In the genomic region with DNA sequence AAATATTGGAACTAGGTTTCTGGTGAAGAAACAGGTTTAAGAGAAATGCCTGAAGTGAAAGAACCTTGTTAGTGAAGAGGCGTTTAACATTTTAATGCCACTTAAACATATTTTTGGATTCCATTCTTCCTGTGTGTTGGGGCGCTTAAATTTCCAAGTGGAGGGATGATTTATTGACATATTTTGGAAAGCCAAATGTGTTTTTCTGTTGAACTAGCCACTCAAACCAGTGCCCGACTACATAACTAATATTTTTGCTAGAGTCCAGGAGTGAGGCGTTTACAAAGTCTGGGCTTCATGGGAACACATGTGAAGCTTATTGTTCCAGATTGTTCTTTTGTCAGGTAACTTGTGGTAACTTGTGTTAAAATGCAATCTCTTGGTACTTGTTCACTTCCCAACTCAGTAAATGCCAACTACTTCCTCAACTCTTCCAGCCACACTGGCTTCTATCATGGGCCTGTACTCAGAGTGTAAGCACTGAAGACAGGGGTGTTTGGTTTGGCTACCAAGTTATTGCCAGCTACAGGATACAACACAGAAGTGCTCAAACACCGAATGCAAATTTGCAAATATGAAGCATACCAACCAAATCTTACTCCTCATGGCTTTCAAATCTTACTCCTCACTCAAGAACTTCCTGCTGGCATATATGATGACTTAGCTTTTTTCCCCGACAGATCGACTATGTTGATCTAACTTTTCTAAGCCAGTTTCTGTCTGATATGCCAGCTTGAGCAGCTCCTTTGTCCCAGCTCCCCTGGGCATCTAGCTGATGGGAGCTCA, we compare ENCODE assay signal across 1 cellular context.
TF ChIP-seq lines count a peak whose summit lies in the region.

No MANE protein-coding gene starts in this region.

TF ChIP-seq in endothelial cell of umbilical vein, 7 proteins besides CTCF, POLR2A, EP300 and RAD21:
- TF ChIP-seq, protein P1, sequence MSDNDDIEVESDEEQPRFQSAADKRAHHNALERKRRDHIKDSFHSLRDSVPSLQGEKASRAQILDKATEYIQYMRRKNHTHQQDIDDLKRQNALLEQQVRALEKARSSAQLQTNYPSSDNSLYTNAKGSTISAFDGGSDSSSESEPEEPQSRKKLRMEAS (IDR thresholded peaks at IDR 0.05; ENCODE audit: insufficient read depth, insufficient read length): no peak
- TF ChIP-seq MYC (IDR thresholded peaks at IDR 0.05; ENCODE audit: low read depth, low read length): no peak
- TF ChIP-seq POLR2AphosphoS5 (IDR thresholded peaks at IDR 0.05; ENCODE audit: insufficient read depth, low read depth, low read length): no peak
- TF ChIP-seq EZH2 (IDR thresholded peaks at IDR 0.05; ENCODE audit: borderline replicate concordance, low read depth, low read length, severe bottlenecking): no peak
- TF ChIP-seq JUN (IDR thresholded peaks at IDR 0.05; ENCODE audit: borderline replicate concordance, insufficient read depth, insufficient read length, low read depth): no peak
- no peak for TF ChIP-seq FOS (IDR thresholded peaks at IDR 0.05; ENCODE audit: borderline replicate concordance, insufficient read depth, low read length)
- no peak for TF ChIP-seq GATA2 (IDR thresholded peaks at IDR 0.05; ENCODE audit: insufficient read depth, insufficient read length, low read depth, low read length)
